1 cellular context compared by ENCODE assay signal in the genomic region with DNA sequence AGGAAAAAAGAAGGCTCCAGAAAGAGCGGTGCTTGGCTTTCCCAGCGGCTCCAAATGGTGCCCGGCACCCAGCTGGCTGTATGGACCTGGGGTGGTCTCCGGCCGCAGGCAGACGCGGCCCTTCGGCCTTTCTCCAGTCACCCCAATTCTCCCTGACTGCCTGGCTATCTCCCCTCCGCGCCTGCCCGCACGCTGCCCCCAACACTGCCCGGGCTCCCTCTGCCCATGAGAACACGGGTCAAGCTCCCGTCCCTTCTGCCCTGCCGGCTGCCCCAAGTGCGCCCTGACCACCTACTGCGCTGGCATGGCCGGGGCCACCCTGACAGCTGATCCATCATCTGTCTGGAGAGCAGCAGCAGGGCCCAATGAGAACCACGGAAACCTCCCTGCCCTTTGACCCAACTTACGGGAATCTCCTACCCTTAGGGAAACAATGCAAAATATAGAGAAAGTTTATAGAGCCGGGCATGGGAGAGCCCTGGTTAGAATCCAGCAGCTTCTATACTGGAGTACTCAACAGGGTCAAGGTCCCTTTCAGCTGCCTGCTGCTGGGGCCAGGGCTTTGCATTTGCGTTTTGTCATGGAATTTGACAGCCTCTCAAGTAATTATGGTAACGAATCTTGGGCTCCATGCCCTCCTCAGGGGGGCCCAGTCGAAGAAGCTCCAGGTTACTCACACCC.
TF ChIP-seq lines count a peak whose summit lies in the region.

No MANE protein-coding gene starts in this region.

TF ChIP-seq in endothelial cell of umbilical vein, 7 proteins besides CTCF, POLR2A, EP300 and RAD21:
- TF ChIP-seq MYC (IDR thresholded peaks at IDR 0.05; ENCODE audit: low read depth, low read length) (no peak), FOS (IDR thresholded peaks at IDR 0.05; ENCODE audit: borderline replicate concordance, insufficient read depth, low read length) (no peak), JUN (IDR thresholded peaks at IDR 0.05; ENCODE audit: borderline replicate concordance, insufficient read depth, insufficient read length, low read depth) (no peak), EZH2 (IDR thresholded peaks at IDR 0.05; ENCODE audit: borderline replicate concordance, low read depth, low read length, severe bottlenecking) (no peak), POLR2AphosphoS5 (IDR thresholded peaks at IDR 0.05; ENCODE audit: insufficient read depth, low read depth, low read length) (no peak), GATA2 (IDR thresholded peaks at IDR 0.05; ENCODE audit: insufficient read depth, insufficient read length, low read depth, low read length) (no peak)
- TF ChIP-seq, protein P1, sequence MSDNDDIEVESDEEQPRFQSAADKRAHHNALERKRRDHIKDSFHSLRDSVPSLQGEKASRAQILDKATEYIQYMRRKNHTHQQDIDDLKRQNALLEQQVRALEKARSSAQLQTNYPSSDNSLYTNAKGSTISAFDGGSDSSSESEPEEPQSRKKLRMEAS (IDR thresholded peaks at IDR 0.05; ENCODE audit: insufficient read depth, insufficient read length), result no peak
